8 cellular contexts compared by ENCODE assay signal in the genomic region with DNA sequence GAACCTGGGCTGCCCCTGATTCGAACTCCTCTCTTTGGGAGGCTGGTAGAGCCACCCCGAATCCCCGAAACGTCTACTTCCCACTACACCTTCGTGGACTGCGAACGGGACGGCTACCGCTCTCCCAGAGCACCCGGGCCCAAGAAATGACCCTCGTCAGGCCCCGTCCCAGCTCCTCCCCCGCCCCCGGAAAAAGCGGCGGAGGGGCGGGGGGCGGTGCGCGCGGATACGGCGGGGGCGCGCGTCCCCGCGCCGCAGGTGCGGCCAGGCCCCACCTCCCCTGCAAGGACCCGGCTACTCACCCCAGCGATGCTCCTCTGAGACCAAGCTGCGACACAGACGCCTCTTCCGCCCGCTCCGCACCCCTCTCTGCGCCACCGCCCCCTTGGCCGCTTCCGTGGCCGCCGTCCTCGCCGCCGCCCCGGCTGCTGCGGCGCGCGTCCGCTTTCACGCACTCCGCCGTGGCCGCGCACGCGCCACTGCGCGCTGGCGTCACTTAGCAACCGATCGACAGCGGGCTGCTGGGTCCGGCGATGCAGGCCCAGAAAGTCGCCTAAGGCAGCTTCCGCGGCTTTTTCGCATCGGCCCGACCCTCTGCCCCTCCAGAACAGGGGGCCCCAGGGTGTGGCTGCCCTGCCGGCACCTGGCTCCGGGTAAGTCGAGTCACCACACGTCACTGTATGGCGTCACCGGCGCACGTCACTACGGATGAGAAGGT. TPM values are rescaled to one million over a fixed set of nuclear protein-coding genes. Genes with fewer than 3 reads are reported as not detected.
DNase-seq lines count a peak whose midpoint lies in the region; ATAC-seq, FAIRE-seq and TF ChIP-seq lines count a peak whose summit lies in the region.

Gene BTBD9, minus strand, starts transcription at position 432 of the 718 bp plus-strand sequence.

- H3K36me3 Mint-ChIP-seq in natural killer cell = no peaks in the 10 kb centered on the region

- FAIRE-seq in RCC 7860 (lab: Jason Lieb, UNC) = no peak

- peaks cover 43 to 49% of the 10 kb centered on the region in 2 donors for H3K4me1 Mint-ChIP-seq in natural killer cell

- H3K27ac Mint-ChIP-seq in natural killer cell = peak within 1 kb of the TSS; percentile 87 to 91

- peak within 1 kb of the TSS; percentile 93 for H3K4me3 ChIP-seq in HUES6 (ENCODE audit: low read depth, low read length)

- H3K9me3 ChIP-seq in HUES6 (ENCODE audit: control insufficient read depth, insufficient read depth, low read depth, low read length) = no peaks in the 10 kb centered on the region

- H3K27me3 ChIP-seq in HUES6 (ENCODE audit: control insufficient read depth, insufficient read depth, low read length) = peaks cover 9% of the 10 kb centered on the region; the same call in 1 of the 2 replicates

- no peaks in the 10 kb centered on the region for H3K27me3 Mint-ChIP-seq in natural killer cell (ENCODE audit: low read depth in 2 of 2)

- no peak for TF ChIP-seq CTCF in natural killer cell (IDR thresholded peaks at IDR 0.05)

- ATAC-seq in GM21423 (IDR thresholded peaks at IDR 0.05; ENCODE audit: unreplicated experiment) (peak; percentile 83), natural killer cell (peak; percentile 78 to 89 (median 85))

- peaks cover 11% of the 10 kb centered on the region for H3K4me1 ChIP-seq in HUES6 (ENCODE audit: control insufficient read depth, insufficient read depth, low read length)

- peak within 1 kb of the TSS; percentile 87 for H3K4me3 Mint-ChIP-seq in natural killer cell

- H3K27ac ChIP-seq in HUES6 (ENCODE audit: low read depth, low read length) = peak within 1 kb of the TSS; percentile 78

- intact Hi-C loops in natural killer cell (cut with micrococcal nuclease) = loop anchor here (1.0 to 10.0 kb wide), 2 partner anchors 33 to 475 kb away; partner anchors contain the start of gene SAYSD1

- DNase-seq in DMS114 treated with DMSO at 0.1 percent for 48 hours (lab: John Stamatoyannopoulos, UW; ENCODE audit: unreplicated experiment) (peak; percentile 81), RCC 7860 (ENCODE audit: low spot score) (peak; percentile 13), fibroblast of peridontal ligament (ENCODE audit: extremely low read depth) (peak; percentile 82), natural killer cell (peak; percentile 85)
- peak; percentile 64 to 70 for DNase-seq in activated T-helper 1 cell treated with anti-CD3 and anti-CD28 coated beads, Interleukin-2, amount 50 U/mL, for 16 hours (ENCODE audit: low read depth in 1 of 2, low spot score in 1 of 2)
- DNase-seq in stimulated activated naive CD4-positive, alpha-beta T cell treated with Interleukin-2 at 50 U/mL for 16 hours (lab: John Stamatoyannopoulos, UW) = peak; percentile 76

- no peaks in the 10 kb centered on the region for H3K9me3 Mint-ChIP-seq in natural killer cell

- H3K9ac ChIP-seq in HUES6 (ENCODE audit: low read length) = peak within 1 kb of the TSS; percentile 81

- no peaks in the 10 kb centered on the region for H3K36me3 ChIP-seq in HUES6 (ENCODE audit: control insufficient read depth, insufficient read depth, low read length)

RNA-seq across cellular contexts. Expression of gene BTBD9, which starts in this region (rescaled TPM):
- total RNA-seq in natural killer cell = 10 to 100 TPM; 51.6 to 70.3 (median 54.3) TPM

Comparison
In these comparisons a context has a peak if more than half of its experiments do, and no peak if none do; other contexts are left out.
1. Peak in every context shown above with its lines: DNase-seq, ATAC-seq, H3K4me3 ChIP-seq and H3K27ac ChIP-seq.
2. DNase-seq: peak in every context shown above with its lines; median percentile 85 in natural killer cell; 82 in fibroblast of peridontal ligament; 81 in DMS114 treated with DMSO at 0.1 percent for 48 hours; 76 in stimulated activated naive CD4-positive, alpha-beta T cell treated with Interleukin-2 at 50 U/mL for 16 hours; 67 in activated T-helper 1 cell treated with anti-CD3 and anti-CD28 coated beads, Interleukin-2, amount 50 U/mL, for 16 hours; 13 in RCC 7860.